Comparison of ENCODE assay signal across 14 cellular contexts in the genomic region with DNA sequence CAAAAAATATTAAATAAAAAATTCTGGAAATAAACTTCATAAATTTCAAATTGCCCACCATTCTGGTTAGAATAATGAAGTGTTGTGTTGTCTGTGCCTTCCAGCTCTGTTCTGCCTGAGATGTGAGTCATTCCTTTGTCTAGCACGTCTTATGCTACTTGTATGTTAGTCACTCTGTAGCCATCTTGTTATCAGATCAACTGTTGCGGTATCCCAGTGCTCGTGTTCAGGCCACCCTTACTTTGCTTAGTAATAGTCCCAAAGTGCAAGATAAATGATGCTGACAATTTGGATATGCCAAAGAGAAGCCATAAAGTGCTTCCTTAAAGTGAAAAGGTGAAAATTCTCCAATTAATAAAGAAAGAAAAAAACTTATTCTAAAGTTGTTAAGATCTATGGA.
DNase-seq lines count a peak whose midpoint lies in the region; TF ChIP-seq lines count a peak whose summit lies in the region.
"Had no signal": no experiment of that assay in that cellular context is flagged by ENCODE, and none has a peak within 500 bp of the region (broad histone marks: within the 10 kb centered on the region; RNA-seq: fewer than 3 reads in every experiment).

No MANE protein-coding gene starts in this region.

- DNase-seq in AG20443 (ENCODE audit: low spot score): peak; percentile 64
- DNase-seq in LHCN-M2 (ENCODE audit: low read depth): peak; percentile 70
- peak; percentile 96 for DNase-seq in brain microvascular endothelial cell
- DNase-seq in kidney epithelial cell (ENCODE audit: low read depth): peak; percentile 69
- DNase-seq in D341Med (ENCODE audit: low spot score): no peak
- DNase-seq in HEK293T (ENCODE audit: extremely low spot score): no peak
- DNase-seq in suprapubic skin (ENCODE audit: low spot score in 2 of 2): no peak
- DNase-seq in NCI-H526 treated with DMSO at 0.1 percent for 48 hours (lab: John Stamatoyannopoulos, UW): no peak
- DNase-seq: body of pancreas; CD4-positive, alpha-beta T cell; left cardiac atrium; NCI-H2081 treated with DMSO at 0.1 percent for 48 hours; WERI-Rb-1 had no signal

- whole genome bisulfite sequencing in suprapubic skin: 57% methylated on average over 3 of the region's 3 CpGs

- H3K4me3 ChIP-seq in brain microvascular endothelial cell (ENCODE audit: low read depth, low read length) (no peak overlapping the region), kidney epithelial cell (ENCODE audit: low read depth, low read length) (no peak overlapping the region), suprapubic skin (no peak overlapping the region)
- H3K4me3 ChIP-seq: body of pancreas, K562 had no signal

- TF ChIP-seq EP300 in suprapubic skin (IDR thresholded peaks at IDR 0.05): no peak

- POLR2A ChIA-PET in HEK293T (lab: Yijun Ruan, JAX): no interaction called here

- H3K36me3 ChIP-seq in brain microvascular endothelial cell (replicated peaks) (no peaks in the 10 kb centered on the region), kidney epithelial cell (ENCODE audit: control insufficient read depth, insufficient read depth, low read length) (no peaks in the 10 kb centered on the region), suprapubic skin (no peaks in the 10 kb centered on the region)
- H3K36me3 ChIP-seq: WERI-Rb-1 had no signal

- in situ Hi-C loops in brain microvascular endothelial cell (cut with HindIII; ENCODE audit: low pct_ligation_motif_present, low sequenced_read_pairs): no loop called here

- H3K27me3 ChIP-seq in brain microvascular endothelial cell (replicated peaks) (no peaks in the 10 kb centered on the region), kidney epithelial cell (ENCODE audit: control insufficient read depth, insufficient read depth, low read length) (no peaks in the 10 kb centered on the region), suprapubic skin (no peaks in the 10 kb centered on the region)

- peak overlapping the region; percentile 32 for H3K27ac ChIP-seq in brain microvascular endothelial cell
- H3K27ac ChIP-seq in suprapubic skin: no peak overlapping the region
- H3K27ac ChIP-seq: body of pancreas, WERI-Rb-1 had no signal

- CTCF ChIA-PET in HEK293T (lab: Yijun Ruan, JAX): no interaction called here

- no peaks in the 10 kb centered on the region for H3K9me3 ChIP-seq in suprapubic skin
- H3K9me3 ChIP-seq: body of pancreas had no signal

- no peak for TF ChIP-seq CTCF in brain microvascular endothelial cell (IDR thresholded peaks at IDR 0.05; ENCODE audit: low read depth, low read length, missing control alignments)
- TF ChIP-seq CTCF in kidney epithelial cell (IDR thresholded peaks at IDR 0.05; ENCODE audit: insufficient read depth, low read length, poor library complexity, severe bottlenecking): no peak
- TF ChIP-seq CTCF in suprapubic skin (IDR thresholded peaks at IDR 0.05): no peak

- H3K4me1 ChIP-seq in suprapubic skin: no peaks in the 10 kb centered on the region
- H3K4me1 ChIP-seq: body of pancreas had no signal

- no peak for TF ChIP-seq POLR2A in suprapubic skin (IDR thresholded peaks at IDR 0.05)

TF ChIP-seq in HEK293T, 16 proteins besides CTCF, POLR2A, EP300 and RAD21:
- TF ChIP-seq L3MBTL2 (conservative IDR thresholded peaks at IDR 0.05) (no peak), HDGF (IDR thresholded peaks at IDR 0.05; ENCODE audit: borderline replicate concordance) (no peak), CTBP1 (IDR thresholded peaks at IDR 0.05; ENCODE audit: borderline replicate concordance) (no peak), FOXA1 (IDR thresholded peaks at IDR 0.05) (no peak), FOXK2 (IDR thresholded peaks at IDR 0.05) (no peak), ZNF384 (IDR thresholded peaks at IDR 0.05) (no peak), BHLHE40 (IDR thresholded peaks at IDR 0.05; ENCODE audit: borderline replicate concordance) (no peak), NFRKB (IDR thresholded peaks at IDR 0.05) (no peak), TARDBP (IDR thresholded peaks at IDR 0.05) (no peak), ELF4 (IDR thresholded peaks at IDR 0.05) (no peak), SUZ12 (IDR thresholded peaks at IDR 0.05) (no peak), FOXM1 (IDR thresholded peaks at IDR 0.05; ENCODE audit: borderline replicate concordance) (no peak), SP1 (IDR thresholded peaks at IDR 0.05) (no peak), LEF1 (IDR thresholded peaks at IDR 0.05; ENCODE audit: borderline replicate concordance) (no peak), ARNT (IDR thresholded peaks at IDR 0.05) (no peak)
- TF ChIP-seq, protein P1, sequence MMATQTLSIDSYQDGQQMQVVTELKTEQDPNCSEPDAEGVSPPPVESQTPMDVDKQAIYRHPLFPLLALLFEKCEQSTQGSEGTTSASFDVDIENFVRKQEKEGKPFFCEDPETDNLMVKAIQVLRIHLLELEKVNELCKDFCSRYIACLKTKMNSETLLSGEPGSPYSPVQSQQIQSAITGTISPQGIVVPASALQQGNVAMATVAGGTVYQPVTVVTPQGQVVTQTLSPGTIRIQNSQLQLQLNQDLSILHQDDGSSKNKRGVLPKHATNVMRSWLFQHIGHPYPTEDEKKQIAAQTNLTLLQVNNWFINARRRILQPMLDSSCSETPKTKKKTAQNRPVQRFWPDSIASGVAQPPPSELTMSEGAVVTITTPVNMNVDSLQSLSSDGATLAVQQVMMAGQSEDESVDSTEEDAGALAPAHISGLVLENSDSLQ (IDR thresholded peaks at IDR 0.05): no peak

Comparison
In these comparisons a context has a peak if more than half of its experiments do, and no peak if none do; other contexts are left out.
1. DNase-seq: peak in AG20443 (single experiment), LHCN-M2 (single experiment), brain microvascular endothelial cell (single experiment) and kidney epithelial cell (single experiment); none in D341Med (single experiment), HEK293T (single experiment), suprapubic skin (0 of 2) and NCI-H526 treated with DMSO at 0.1 percent for 48 hours (single experiment).